In genomic region chr5:74386571-74387334, GRCh38 we compare ENCODE assay signal across 20 cellular contexts.
DNase-seq lines count a peak whose midpoint lies in the region; ATAC-seq and TF ChIP-seq lines count a peak whose summit lies in the region.
"Had no signal": no experiment of that assay in that cellular context is flagged by ENCODE, and none has a peak within 500 bp of the region (broad histone marks: within the 10 kb centered on the region; RNA-seq: fewer than 3 reads in every experiment).

No MANE protein-coding gene starts in this region.

- H3K9me3 Mint-ChIP-seq in activated naive CD4-positive, alpha-beta T cell treated with anti-CD3 and anti-CD28 coated beads for 36 hours = no peaks in the 10 kb centered on the region
- H3K9me3 Mint-ChIP-seq: activated T-helper 2 cell treated with anti-CD3 and anti-CD28 coated beads, Interferon-gamma antibody, Interleukin-2, Interleukin-4, amounts not matched to agents 10 μg/mL and 5 μg/mL and 100 μg/mL, durations not matched to agents 14 hours and 24 hours and 36 hours; mesothelial cell of epicardium had no signal

- no peaks in the 10 kb centered on the region for H3K4me1 Mint-ChIP-seq in activated naive CD4-positive, alpha-beta T cell treated with anti-CD3 and anti-CD28 coated beads for 36 hours (ENCODE audit: low read depth)

- POLR2A ChIA-PET in PC-9 (lab: Charles Lee; ENCODE audit: unreplicated experiment) = interaction anchor here (0.7 kb wide), 1 partner anchor 67 kb away, joined by 3 read pairs; no protein-coding TSS in a partner anchor

- ATAC-seq in left cardiac atrium = no peak

- H4K20me1 ChIP-seq in PC-9 (ENCODE audit: insufficient read depth) (no peaks in the 10 kb centered on the region), osteoblast (ENCODE audit: insufficient read depth, low read length) (no peaks in the 10 kb centered on the region)
- H4K20me1 ChIP-seq: BLaER1 had no signal

- peaks cover 51% of the 10 kb centered on the region for H3K4me1 ChIP-seq in PC-9 (replicated peaks; ENCODE audit: insufficient read depth)
- H3K4me1 ChIP-seq in osteoblast (ENCODE audit: insufficient read depth, low read length) = peaks cover 18% of the 10 kb centered on the region

- H2AFZ ChIP-seq in PC-9 (peak overlapping the region; percentile 30; the same call in 1 of the 2 replicates), osteoblast (ENCODE audit: low read length) (no peak overlapping the region)

- no peak overlapping the region for H3K4me3 ChIP-seq in PC-9
- H3K4me3 ChIP-seq in choroid plexus epithelial cell (ENCODE audit: low read depth, low read length) = no peak overlapping the region
- no peak overlapping the region for H3K4me3 ChIP-seq in osteoblast (ENCODE audit: insufficient read depth, low read length)
- no peak overlapping the region for H3K4me3 ChIP-seq in dorsolateral prefrontal cortex
- H3K4me3 ChIP-seq: adrenal gland, BLaER1, testis had no signal

- CTCF ChIA-PET in PC-9 (lab: Charles Lee) = no interaction called here
- CTCF ChIA-PET in activated naive CD4-positive, alpha-beta T cell treated with anti-CD3 and anti-CD28 coated beads for 36 hours (lab: Charles Lee) = no interaction called here

- H3K36me3 ChIP-seq in PC-9 (ENCODE audit: low read depth) = no peaks in the 10 kb centered on the region
- H3K36me3 ChIP-seq in osteoblast (ENCODE audit: insufficient read depth, low read length) = no peaks in the 10 kb centered on the region
- H3K36me3 ChIP-seq: adrenal gland, BLaER1, WERI-Rb-1 had no signal

- H3K79me2 ChIP-seq in PC-9 (ENCODE audit: low read depth) (no peaks in the 10 kb centered on the region), osteoblast (ENCODE audit: insufficient read depth, low read length) (no peaks in the 10 kb centered on the region)

- H3K9me3 ChIP-seq in PC-9 (ENCODE audit: insufficient read depth, low read depth) = no peaks in the 10 kb centered on the region
- H3K9me3 ChIP-seq in osteoblast (ENCODE audit: low read depth, low read length) = no peaks in the 10 kb centered on the region
- H3K9me3 ChIP-seq: adrenal gland, BLaER1, testis had no signal

- peaks cover 14% of the 10 kb centered on the region; the same call in 1 of the 2 replicates for H3F3A ChIP-seq in PC-9 (ENCODE audit: insufficient read depth, low read depth)

- BruUV-seq in PC-9 (replicated peaks; lab: Mats Ljungman, UMichigan) = no TSS peak

- peak overlapping the region; percentile 88 for H3K27ac ChIP-seq in PC-9
- H3K27ac ChIP-seq in osteoblast (ENCODE audit: low read depth, low read length) = peak overlapping the region; percentile 3
- H3K27ac ChIP-seq in dorsolateral prefrontal cortex = no peak overlapping the region
- H3K27ac ChIP-seq: adrenal gland, BLaER1, testis, WERI-Rb-1 had no signal

- intact Hi-C loops in PC-9 (cut with micrococcal nuclease; ENCODE audit: unreplicated experiment) (no loop called here), dorsolateral prefrontal cortex (cut with DNase I) (loop anchor here in 1 of 2 donors (10.0 kb wide), 1 partner anchor 162 kb away; no protein-coding TSS in a partner anchor), left cardiac atrium (cut with DNase I) (no loop called here)
- intact Hi-C loops in activated naive CD4-positive, alpha-beta T cell treated with anti-CD3 and anti-CD28 coated beads for 36 hours (cut with micrococcal nuclease) = no loop called here

- H3K4me2 ChIP-seq in PC-9 (peak overlapping the region; percentile 45), osteoblast (ENCODE audit: insufficient read depth, low read length) (no peak overlapping the region)
- H3K4me2 ChIP-seq: BLaER1 had no signal

- no peaks in the 10 kb centered on the region for H3K9me2 ChIP-seq in PC-9 (ENCODE audit: insufficient read depth)

- H3K4me3 Mint-ChIP-seq in activated naive CD4-positive, alpha-beta T cell treated with anti-CD3 and anti-CD28 coated beads for 36 hours = no peak overlapping the region
- H3K4me3 Mint-ChIP-seq: mesothelial cell of epicardium had no signal

- H3K27me3 ChIP-seq in PC-9 (ENCODE audit: insufficient read depth, low read depth) (no peaks in the 10 kb centered on the region), osteoblast (ENCODE audit: insufficient read depth, low read length) (no peaks in the 10 kb centered on the region), dorsolateral prefrontal cortex (no peaks in the 10 kb centered on the region)
- H3K27me3 ChIP-seq: adrenal gland, BLaER1, testis had no signal

- DNase-seq in EH (ENCODE audit: low read depth) (peak; percentile 67), PC-9 (peak; percentile 9 to 92), choroid plexus epithelial cell (ENCODE audit: low read depth) (peak; percentile 52), osteoblast (ENCODE audit: insufficient read length, low spot score, missing footprints) (no peak), NCI-H1436 treated with DMSO at 0.1 percent for 48 hours (lab: John Stamatoyannopoulos, UW) (no peak), dorsolateral prefrontal cortex (no peak), left cardiac atrium (no peak)
- no peak for DNase-seq in activated naive CD4-positive, alpha-beta T cell treated with anti-CD3 and anti-CD28 coated beads for 36 hours
- DNase-seq: adrenal gland; DMS 273 treated with DMSO at 0.1 percent for 48 hours; NCI-H1092 treated with DMSO at 0.1 percent for 48 hours; NCI-H774; RPMI8226; stimulated activated CD4-positive, alpha-beta T cell treated with anti-CD3 and anti-CD28 coated beads, Interleukin-4, amount 100 ng/mL, for 4 hours; T-helper 1 cell; testis; WERI-Rb-1 had no signal

- TF ChIP-seq CTCF in PC-9 (conservative IDR thresholded peaks at IDR 0.05) (no peak), choroid plexus epithelial cell (conservative IDR thresholded peaks at IDR 0.05; ENCODE audit: low read depth, low read length) (no peak), osteoblast (IDR thresholded peaks at IDR 0.05; ENCODE audit: extremely low read depth, low read depth, low read length) (no peak), dorsolateral prefrontal cortex (IDR thresholded peaks at IDR 0.05 in 54 of 56, conservative IDR thresholded peaks at IDR 0.05 in 2 of 56; ENCODE audit: low read depth in 1 of 56, partially characterized antibody in 56 of 56) (no peak)

- H3K36me3 Mint-ChIP-seq in activated naive CD4-positive, alpha-beta T cell treated with anti-CD3 and anti-CD28 coated beads for 36 hours (ENCODE audit: low read depth) = no peaks in the 10 kb centered on the region
- H3K36me3 Mint-ChIP-seq: mesothelial cell of epicardium had no signal

- peaks cover 5% of the 10 kb centered on the region for H3K27me3 Mint-ChIP-seq in activated naive CD4-positive, alpha-beta T cell treated with anti-CD3 and anti-CD28 coated beads for 36 hours (ENCODE audit: low read depth)

- no peak overlapping the region for H3K27ac Mint-ChIP-seq in activated naive CD4-positive, alpha-beta T cell treated with anti-CD3 and anti-CD28 coated beads for 36 hours
- H3K27ac Mint-ChIP-seq: activated T-helper 2 cell treated with anti-CD3 and anti-CD28 coated beads, Interferon-gamma antibody, Interleukin-2, Interleukin-4, amounts not matched to agents 10 μg/mL and 5 μg/mL and 100 μg/mL, durations not matched to agents 14 hours and 24 hours and 36 hours; mesothelial cell of epicardium had no signal

Comparison
In these comparisons a context has a peak if more than half of its experiments do, and no peak if none do; other contexts are left out.
1. DNase-seq: peak in EH (single experiment), PC-9 (2 of 2) and choroid plexus epithelial cell (single experiment); none in osteoblast (single experiment), NCI-H1436 treated with DMSO at 0.1 percent for 48 hours (single experiment), dorsolateral prefrontal cortex (0 of 10), activated naive CD4-positive, alpha-beta T cell treated with anti-CD3 and anti-CD28 coated beads for 36 hours (single experiment) and left cardiac atrium (single experiment).
2. H3K27ac ChIP-seq: peak in PC-9 (single experiment) and osteoblast (single experiment); none in dorsolateral prefrontal cortex (0 of 59).